ENCODE assay signal across 17 cellular contexts in the genomic region with DNA sequence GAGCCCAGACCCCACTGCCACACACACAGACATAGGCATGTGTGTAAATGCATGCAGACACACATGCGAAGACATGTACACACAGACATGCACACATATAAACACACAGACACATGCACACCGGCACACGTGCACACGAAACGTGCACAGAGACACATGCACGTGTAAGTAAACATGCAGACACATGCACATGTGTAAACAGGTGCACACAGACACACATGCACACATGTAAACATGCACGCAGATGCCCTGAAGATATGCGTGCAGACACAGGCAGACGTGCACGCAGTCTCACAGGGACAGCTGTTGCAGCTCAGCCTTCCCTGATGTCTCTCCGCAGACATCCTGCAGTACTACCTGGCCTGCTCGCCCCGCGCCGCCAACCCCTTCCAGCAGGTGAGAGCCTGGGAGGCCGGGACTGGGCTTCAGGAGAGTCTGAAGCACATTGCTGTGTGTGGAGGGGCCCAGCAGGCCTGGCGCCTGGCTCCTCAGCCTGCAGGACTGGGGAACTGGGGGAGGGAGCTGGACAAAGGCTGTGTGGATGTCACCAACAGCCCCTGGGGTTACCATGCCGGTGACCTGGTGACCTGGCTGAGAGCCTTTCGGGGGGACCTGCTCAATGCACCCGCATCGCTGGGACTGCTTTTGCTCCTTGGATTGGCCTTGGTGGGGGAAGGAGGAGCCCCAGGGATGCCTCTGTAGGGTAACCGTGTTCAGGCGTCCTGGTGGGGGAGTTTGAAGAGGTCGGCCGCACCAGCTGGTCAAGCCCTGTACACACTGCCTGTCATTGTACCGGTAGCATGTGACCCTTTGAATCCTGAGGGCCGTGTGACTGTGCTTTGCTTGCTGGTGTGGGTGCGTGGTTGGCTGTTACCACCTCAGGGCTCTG. TPM values are rescaled to one million over a fixed set of nuclear protein-coding genes. Genes with fewer than 3 reads are reported as not detected.
DNase-seq lines count a peak whose midpoint lies in the region; ATAC-seq, FAIRE-seq and TF ChIP-seq lines count a peak whose summit lies in the region.
"Had no signal": no experiment of that assay in that cellular context is flagged by ENCODE, and none has a peak within 500 bp of the region (broad histone marks: within the 10 kb centered on the region; RNA-seq: fewer than 3 reads in every experiment).

No MANE protein-coding gene starts in this region.

- H4K20me1 ChIP-seq in K562 (replicated peaks; ENCODE audit: control insufficient read depth, insufficient read depth, low read length) = peaks cover 10% of the 10 kb centered on the region

- BruUV-seq in K562 (replicated peaks; lab: Mats Ljungman, UMichigan) = no TSS peak

- H3K27ac ChIP-seq in right cardiac atrium (ENCODE audit: low read length) (no peak overlapping the region), left ventricle myocardium inferior (replicated peaks) (no peak overlapping the region), K562 (ENCODE audit: extremely low read depth, low read depth, low read length) (no peak overlapping the region), kidney (ENCODE audit: low read depth in 2 of 2, low read length in 2 of 2) (no peak overlapping the region), prostate gland (no peak overlapping the region)
- H3K27ac ChIP-seq: C4-2B, Peyer's patch had no signal

- POLR2A ChIA-PET in K562 (lab: Yijun Ruan, JAX) = interaction anchor here (0.6 kb wide), 2 partner anchors 17 to 51 kb away, joined by 3 read pairs; no protein-coding TSS in a partner anchor

- no peaks in the 10 kb centered on the region for H3K4me1 ChIP-seq in right cardiac atrium (ENCODE audit: control insufficient read depth, insufficient read depth, low read length)
- H3K4me1 ChIP-seq in left ventricle myocardium inferior = no peaks in the 10 kb centered on the region
- peaks cover 5 to 51% of the 10 kb centered on the region in 2 experiments; a peak in 3 of 5 replicates for H3K4me1 ChIP-seq in K562 (replicated peaks in 1 of 2; ENCODE audit: control insufficient read depth in 2 of 2, insufficient read depth in 2 of 2, low read length in 2 of 2)
- no peaks in the 10 kb centered on the region for H3K4me1 ChIP-seq in kidney (ENCODE audit: control insufficient read depth in 1 of 2, insufficient read depth in 1 of 2, low read depth in 1 of 2, low read length in 2 of 2)
- no peaks in the 10 kb centered on the region for H3K4me1 ChIP-seq in prostate gland (replicated peaks)
- H3K4me1 ChIP-seq: Peyer's patch had no signal

- H3K27me3 ChIP-seq in right cardiac atrium (ENCODE audit: control insufficient read depth, insufficient read depth) (no peaks in the 10 kb centered on the region), left ventricle myocardium inferior (ENCODE audit: low read depth) (no peaks in the 10 kb centered on the region), K562 (ENCODE audit: control insufficient read depth in 2 of 2, insufficient read depth in 2 of 2, low read length in 2 of 2) (peaks cover 2 to 23% of the 10 kb centered on the region in 2 experiments; a peak in 2 of 5 replicates), prostate gland (replicated peaks; ENCODE audit: insufficient read depth) (no peaks in the 10 kb centered on the region)
- H3K27me3 ChIP-seq: Peyer's patch had no signal

- peak; percentile 5 to 50 (median 20) for DNase-seq in right cardiac atrium
- no peak for DNase-seq in left ventricle myocardium inferior
- no peak for DNase-seq in K562 (ENCODE audit: extremely low read depth in 1 of 4, low spot score in 3 of 4)
- peak; percentile 74 for DNase-seq in kidney
- no peak for DNase-seq in stimulated activated CD4-positive, alpha-beta T cell treated with anti-CD3 and anti-CD28 coated beads, Interleukin-2, amount 100 ng/mL, for 24 hours
- no peak for DNase-seq in prostate gland (ENCODE audit: low spot score)
- no peak for DNase-seq in DMS153 (lab: John Stamatoyannopoulos, UW)
- DNase-seq: 8988T, COR-L47, MM.1S, NCI-H2029 treated with DMSO at 0.1 percent for 48 hours, NCI-H524, Peyer's patch, SHP77 treated with DMSO at 0.1 percent for 48 hours, SW 1271 had no signal

- TF ChIP-seq RAD21 in K562 (CRISPR knock-in tag; conservative IDR thresholded peaks at IDR 0.05 in 1 of 2, IDR thresholded peaks at IDR 0.05 in 1 of 2) = no peak

- no peak for ATAC-seq in right cardiac atrium
- no peak for ATAC-seq in K562
- ATAC-seq in HG03280 (IDR thresholded peaks at IDR 0.05; ENCODE audit: unreplicated experiment) = no peak

- TF ChIP-seq CTCF in left ventricle myocardium inferior (IDR thresholded peaks at IDR 0.05; ENCODE audit: borderline replicate concordance) = no peak
- no peak for TF ChIP-seq CTCF in K562 (IDR thresholded peaks at IDR 0.05 in 2 of 3, conservative IDR thresholded peaks at IDR 0.05 in 1 of 3; ENCODE audit: insufficient read depth in 2 of 3, low read depth in 1 of 3, low read length in 3 of 3)
- TF ChIP-seq CTCF in kidney (IDR thresholded peaks at IDR 0.05; ENCODE audit: borderline replicate concordance, extremely low read depth, insufficient read depth) = no peak
- no peak for TF ChIP-seq CTCF in prostate gland (IDR thresholded peaks at IDR 0.05)

- H3K9me3 ChIP-seq in right cardiac atrium (ENCODE audit: control insufficient read depth, low read length) (no peaks in the 10 kb centered on the region), left ventricle myocardium inferior (replicated peaks) (no peaks in the 10 kb centered on the region), K562 (replicated peaks; ENCODE audit: control insufficient read depth, insufficient read depth, low read depth, low read length) (no peaks in the 10 kb centered on the region), kidney (ENCODE audit: control insufficient read depth in 1 of 2, low read length in 2 of 2) (no peaks in the 10 kb centered on the region), prostate gland (no peaks in the 10 kb centered on the region)
- H3K9me3 ChIP-seq: Peyer's patch had no signal

- FAIRE-seq in K562 (lab: Jason Lieb, UNC) (no peak), kidney (lab: Jason Lieb, UNC) (no peak)

- TF ChIP-seq POLR2A in K562 (conservative IDR thresholded peaks at IDR 0.05) (no peak), prostate gland (IDR thresholded peaks at IDR 0.05) (no peak)

- no peaks in the 10 kb centered on the region for H3K9me1 ChIP-seq in K562 (ENCODE audit: control insufficient read depth, insufficient read depth, low read length)

- intact Hi-C loops in right cardiac atrium (cut with DNase I) = no loop called here
- intact Hi-C loops in left ventricle myocardium inferior (cut with micrococcal nuclease) = no loop called here
- intact Hi-C loops in K562 (cut with micrococcal nuclease) = loop anchor here (10.0 kb wide), 1 partner anchor 87 kb away; no protein-coding TSS in a partner anchor
- intact Hi-C loops in kidney (cut with DNase I) = no loop called here
- intact Hi-C loops in prostate gland (cut with DNase I) = no loop called here

- H2AFZ ChIP-seq in K562 (ENCODE audit: low read depth, low read length) = no peak overlapping the region

- H3K4me3 ChIP-seq in right cardiac atrium (ENCODE audit: low read length) = no peak overlapping the region
- no peak overlapping the region for H3K4me3 ChIP-seq in left ventricle myocardium inferior
- no peak overlapping the region for H3K4me3 ChIP-seq in K562
- H3K4me3 ChIP-seq in kidney (ENCODE audit: low read length in 2 of 2) = no peak overlapping the region
- H3K4me3 ChIP-seq in prostate gland = no peak overlapping the region
- H3K4me3 ChIP-seq: Peyer's patch had no signal

- H3K79me2 ChIP-seq in K562 (ENCODE audit: control insufficient read depth, insufficient read depth, low read length) = no peaks in the 10 kb centered on the region

- in situ Hi-C loops in K562 (cut with MboI) = no loop called here

- CTCF ChIA-PET in K562 (lab: Yijun Ruan, JAX; ENCODE audit: low intra/inter-chr PET ratio) = no interaction called here

- H3K36me3 ChIP-seq in left ventricle myocardium inferior = peaks cover 40% of the 10 kb centered on the region
- no peaks in the 10 kb centered on the region for H3K36me3 ChIP-seq in K562 (ENCODE audit: control insufficient read depth, insufficient read depth, low read length)
- H3K36me3 ChIP-seq in kidney (ENCODE audit: control insufficient read depth in 1 of 2, insufficient read depth in 2 of 2, low read length in 2 of 2) = peaks cover 9 to 28% of the 10 kb centered on the region in 2 donors
- H3K36me3 ChIP-seq in prostate gland = no peaks in the 10 kb centered on the region

- TF ChIP-seq EP300 in K562 (IDR thresholded peaks at IDR 0.05; ENCODE audit: low read length) = no peak

- H3K9ac ChIP-seq in K562 (ENCODE audit: insufficient read depth in 1 of 2, low read depth in 2 of 2, low read length in 2 of 2) = no peak overlapping the region
- no peak overlapping the region for H3K9ac ChIP-seq in kidney (ENCODE audit: low read length in 2 of 2)

- WGBS in right cardiac atrium = 89% methylated on average over 28 of the region's 28 CpGs
- 45% methylated on average over 28 of the region's 28 CpGs for WGBS in K562 (ENCODE audit: insufficient coverage, low coverage, missing lambda C conversion rate)
- 91% methylated on average over 26 of the region's 28 CpGs for WGBS in prostate gland

- no peak overlapping the region for H3K4me2 ChIP-seq in K562 (ENCODE audit: insufficient read depth, low read length)

RNA-seq across cellular contexts. Expression of gene TTYH3, which starts 20.3 kb away (rescaled TPM):
- 10 to 100 TPM; 12.4 to 25.0 (median 17.0) TPM for total RNA-seq in right cardiac atrium
- 8.1 TPM for polyA plus RNA-seq in right cardiac atrium
- total RNA-seq in left ventricle myocardium inferior = 10.9 TPM
- total RNA-seq in K562 (2011; cell fraction: chromatin; rRNA removed; ENCODE audit: low replicate concordance) = 4.3 and 18.5 TPM in 2 replicates
- total RNA-seq in K562 (2011; cell fraction: nucleolus; rRNA removed) = 13.6 and 17.2 TPM in 2 replicates
- total RNA-seq in K562 (2011; cell fraction: nucleoplasm; rRNA removed) = 8.4 and 9.7 TPM in 2 replicates
- total RNA-seq in K562 (2014; rRNA removed) = 1.4 and 1.5 TPM in 2 replicates
- 0.06 and 0.11 TPM in 2 replicates for total RNA-seq in K562 (2014; rRNA removed; fragmentation: Illumina TruSeq; extraction: Trizol)
- total RNA-seq in K562 (2015; rRNA removed; fragmentation: Illumina TruSeq; extraction: Trizol) = 0.62 and 0.79 TPM in 2 replicates
- 4.9 and 5.5 TPM in 2 replicates for total RNA-seq in K562 (2021)
- polyA plus RNA-seq in K562 (2011; rRNA removed) = 1.7 and 4.5 TPM in 2 replicates
- polyA plus RNA-seq in K562 (2011; cell fraction: cytosol; rRNA removed) = 2.7 and 5.1 TPM in 2 replicates
- polyA plus RNA-seq in K562 (2011; cell fraction: nucleus; rRNA removed) = 13.6 and 13.8 TPM in 2 replicates
- polyA plus RNA-seq in K562 (2012) = 3.5 and 7.4 TPM in 2 replicates
- polyA plus RNA-seq in K562 (2014; fragmentation: Illumina TruSeq; extraction: Trizol) = 1.1 and 2.0 TPM in 2 replicates
- polyA plus RNA-seq in K562 (2014; fragmentation: Nextera tagmentation; extraction: Ambion mirVana) = under 1 TPM; 0.01 to 0.04 TPM
- polyA plus RNA-seq in K562 (2014; rRNA removed) = 1.1 and 1.9 TPM in 2 replicates
- 0.96 and 1.1 TPM in 2 replicates for polyA minus RNA-seq in K562 (2011; rRNA and poly(A)+ RNA removed)
- 5.5 and 6.6 TPM in 2 replicates for polyA minus RNA-seq in K562 (2011; cell fraction: cytosol; rRNA and poly(A)+ RNA removed)
- 5.7 and 5.9 TPM in 2 replicates for polyA minus RNA-seq in K562 (2011; cell fraction: nucleus; rRNA and poly(A)+ RNA removed)
- total RNA-seq in kidney = 55.0 TPM
- 22.5 TPM for polyA plus RNA-seq in kidney (ENCODE audit: insufficient read depth, low read depth, low replicate concordance)
- total RNA-seq in prostate gland = 10 to 100 TPM; 30.1 to 76.2 TPM

RNA-seq across cellular contexts. Expression of gene AMZ1, which starts 35.9 kb away (rescaled TPM):
- 1 to 10 TPM in 1 of 4 donors, under 1 TPM in 3; 0.45 to 1.0 (median 0.91) TPM for total RNA-seq in right cardiac atrium
- polyA plus RNA-seq in right cardiac atrium = 0.36 TPM
- total RNA-seq in left ventricle myocardium inferior = 0.11 TPM
- total RNA-seq in K562 (2011; cell fraction: chromatin; rRNA removed; ENCODE audit: low replicate concordance) = 0.07 and 0.12 TPM in 2 replicates
- total RNA-seq in K562 (2011; cell fraction: nucleolus; rRNA removed) = 0.17 TPM in 1 of 2 replicates, not detected in the other
- 0.07 and 0.08 TPM in 2 replicates for total RNA-seq in K562 (2011; cell fraction: nucleoplasm; rRNA removed)
- total RNA-seq in K562 (2014; rRNA removed) = not detected in 2 replicates
- not detected in 2 replicates for total RNA-seq in K562 (2014; rRNA removed; fragmentation: Illumina TruSeq; extraction: Trizol)
- not detected in 2 replicates for total RNA-seq in K562 (2015; rRNA removed; fragmentation: Illumina TruSeq; extraction: Trizol)
- total RNA-seq in K562 (2021) = not detected in 2 replicates
- polyA plus RNA-seq in K562 (2011; rRNA removed) = not detected in 2 replicates
- polyA plus RNA-seq in K562 (2011; cell fraction: cytosol; rRNA removed) = not detected in 2 replicates
- not detected in 2 replicates for polyA plus RNA-seq in K562 (2011; cell fraction: nucleus; rRNA removed)
- 0.04 and 0.08 TPM in 2 replicates for polyA plus RNA-seq in K562 (2012)
- polyA plus RNA-seq in K562 (2014; fragmentation: Illumina TruSeq; extraction: Trizol) = not detected in 2 replicates
- polyA plus RNA-seq in K562 (2014; fragmentation: Nextera tagmentation; extraction: Ambion mirVana) = not detected
- polyA plus RNA-seq in K562 (2014; rRNA removed) = not detected in 2 replicates
- 0.04 TPM in 1 of 2 replicates, not detected in the other for polyA minus RNA-seq in K562 (2011; rRNA and poly(A)+ RNA removed)
- polyA minus RNA-seq in K562 (2011; cell fraction: cytosol; rRNA and poly(A)+ RNA removed) = not detected in 2 replicates
- not detected in 2 replicates for polyA minus RNA-seq in K562 (2011; cell fraction: nucleus; rRNA and poly(A)+ RNA removed)
- 0.16 TPM for total RNA-seq in kidney
- not detected for polyA plus RNA-seq in kidney (ENCODE audit: insufficient read depth, low read depth, low replicate concordance)
- total RNA-seq in prostate gland = under 1 TPM in 1 of 2 donors, not detected in 1; 0.62 TPM

Comparison
In these comparisons a context has a peak if more than half of its experiments do, and no peak if none do; other contexts are left out.
1. DNase-seq: peak in right cardiac atrium (3 of 3) and kidney (single experiment); none in left ventricle myocardium inferior (single experiment), K562 (0 of 4), stimulated activated CD4-positive, alpha-beta T cell treated with anti-CD3 and anti-CD28 coated beads, Interleukin-2, amount 100 ng/mL, for 24 hours (0 of 2), prostate gland (single experiment) and DMS153 (single experiment).